ENCODE assay signal across 12 cellular contexts in the genomic region with DNA sequence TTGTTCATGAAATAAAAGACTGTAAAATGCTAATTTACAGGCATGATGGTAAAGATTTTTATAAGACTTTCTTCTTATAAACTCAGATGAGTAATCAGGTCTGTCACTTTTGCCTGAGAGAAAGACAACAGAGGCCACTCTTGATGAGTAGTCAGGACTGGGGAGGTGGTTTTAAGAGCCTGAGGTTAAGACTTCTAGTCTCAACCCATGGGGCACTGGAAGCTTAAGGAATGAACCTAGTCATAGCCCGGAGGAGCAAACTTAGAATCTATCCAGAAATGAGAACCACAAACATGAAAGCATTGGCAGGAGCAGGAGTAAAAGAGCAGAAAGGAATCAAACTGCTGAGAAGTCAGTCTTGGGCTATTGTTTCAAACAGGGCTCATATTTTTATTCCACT.
"Had no signal": no experiment of that assay in that cellular context is flagged by ENCODE, and none has a peak within 500 bp of the region (broad histone marks: within the 10 kb centered on the region; RNA-seq: fewer than 3 reads in every experiment).

No MANE protein-coding gene starts in this region.

- H3K36me3 ChIP-seq: ovary, sigmoid colon, thyroid gland had no signal

- H3K27ac ChIP-seq: ovary, sigmoid colon, thyroid gland had no signal

- H3K9me3 ChIP-seq: ovary, sigmoid colon, thyroid gland had no signal

- H3K27me3 ChIP-seq: ovary, sigmoid colon, thyroid gland had no signal

- DNase-seq: activated CD4-positive, alpha-beta T cell treated with anti-CD3 and anti-CD28 coated beads, Interleukin-2, amount 10 ng/mL, durations not matched to agents 7 days and 5 days; activated CD8-positive, alpha-beta memory T cell treated with anti-CD3 and anti-CD28 coated beads for 24 hours; activated gamma-delta T cell treated with Interleukin-2 at 50 U/mL for 16 hours; amygdala; endodermal cell; erythroblast; kidney glomerular epithelial cell; ovary; sigmoid colon; T-helper 2 cell; thyroid gland had no signal

- H3K4me3 ChIP-seq: ovary, sigmoid colon, thyroid gland had no signal

- ATAC-seq: stimulated activated memory B cell treated with anti-CD40 and anti-IgM and Interleukin-4, amounts not matched to agents 10 μg/mL and 1 μg/mL and 100 μg/mL, for 72 hours had no signal

- H3K4me1 ChIP-seq: sigmoid colon, thyroid gland had no signal
